In genomic region chr4:88732714-88733368, GRCh38 we compare ENCODE assay signal across 28 cellular contexts. TPM values are rescaled to one million over a fixed set of nuclear protein-coding genes. Genes with fewer than 3 reads are reported as not detected.
A peak's percentile ranks its signal among the peaks of the same experiment; 100 is the strongest.
DNase-seq lines count a peak whose midpoint lies in the region; ATAC-seq, FAIRE-seq and TF ChIP-seq lines count a peak whose summit lies in the region.
"Had no signal": no experiment of that assay in that cellular context is flagged by ENCODE, and none has a peak within 500 bp of the region (broad histone marks: within the 10 kb centered on the region; RNA-seq: fewer than 3 reads in every experiment).

No MANE protein-coding gene starts in this region.

- TF ChIP-seq RAD21 in HepG2 (CRISPR knock-in tag; IDR thresholded peaks at IDR 0.05): no peak

- no peak for TF ChIP-seq POLR2A in HepG2 (IDR thresholded peaks at IDR 0.05; ENCODE audit: insufficient read depth in 1 of 2, low read depth in 2 of 2, low read length in 2 of 2)

- no peak overlapping the region for H3K9ac ChIP-seq in HepG2 (ENCODE audit: insufficient read depth, low read depth, low read length)
- H3K9ac ChIP-seq: BLaER1 treated with 17β-estradiol and CSF1 and Interleukin-3, amounts not matched to agents 10 nM and 100 nM had no signal

- no peak for TF ChIP-seq EP300 in HepG2 (IDR thresholded peaks at IDR 0.05; ENCODE audit: low read depth in 2 of 2, low read length in 2 of 2)
- TF ChIP-seq EP300 in HepG2 (CRISPR knock-in tag; IDR thresholded peaks at IDR 0.05; ENCODE audit: borderline replicate concordance): no peak

- TF ChIP-seq CTCF in HepG2 (CRISPR knock-in tag; IDR thresholded peaks at IDR 0.05): no peak
- no peak for TF ChIP-seq CTCF in psoas muscle (IDR thresholded peaks at IDR 0.05)
- no peak for TF ChIP-seq CTCF in Caco-2 (IDR thresholded peaks at IDR 0.05; ENCODE audit: insufficient read depth in 1 of 2, low read depth in 1 of 2, low read length in 1 of 2, severe bottlenecking in 1 of 2, unreplicated experiment in 1 of 2)

- BruUV-seq in HepG2 (replicated peaks; lab: Mats Ljungman, UMichigan) (no TSS peak), Caco-2 (replicated peaks; lab: Mats Ljungman, UMichigan) (no TSS peak)

- DNase-seq in activated naive CD4-positive, alpha-beta T cell treated with anti-CD3 and anti-CD28 coated beads, Interleukin-2, amount 10 ng/mL, durations not matched to agents 7 days and 5 days: no peak
- no peak for DNase-seq in activated naive CD4-positive, alpha-beta T cell treated with Interleukin-2 at 50 U/mL for 16 hours
- DNase-seq in T-helper 17 cell (no peak), HepG2 (ENCODE audit: low spot score) (no peak), psoas muscle (no peak), amniotic stem cell (lab: John Stamatoyannopoulos, UW) (no peak), Caco-2 (no peak)
- DNase-seq: 8988T; ACHN; AML-193; BE2C; Calu3; CD4-positive, alpha-beta T cell; CD8-positive, alpha-beta memory T cell; DMS53; DMS79 treated with DMSO at 0.1 percent for 48 hours; GF-D8; H9; HFFc6 had no signal

- H3K9me3 ChIP-seq in T-helper 17 cell (ENCODE audit: control insufficient read depth, low read length, poor library complexity, severe bottlenecking) (no peaks in the 10 kb centered on the region), HepG2 (ENCODE audit: low read length) (no peaks in the 10 kb centered on the region), psoas muscle (no peaks in the 10 kb centered on the region), Caco-2 (no peaks in the 10 kb centered on the region)
- H3K9me3 ChIP-seq: A549; BE2C; BLaER1 treated with 17β-estradiol and CSF1 and Interleukin-3, amounts not matched to agents 10 nM and 100 nM had no signal

- no peaks in the 10 kb centered on the region for H3K79me2 ChIP-seq in HepG2 (ENCODE audit: insufficient read depth, low read length)

- no peak overlapping the region for H3K27ac ChIP-seq in HepG2 (ENCODE audit: extremely low read length, insufficient read depth, low read length)
- peak overlapping the region; percentile 2 for H3K27ac ChIP-seq in psoas muscle
- H3K27ac ChIP-seq: A549; BLaER1 treated with 17β-estradiol and CSF1 and Interleukin-3, amounts not matched to agents 10 nM and 100 nM had no signal

- H3K4me1 Mint-ChIP-seq in activated naive CD4-positive, alpha-beta T cell treated with anti-CD3 and anti-CD28 coated beads, Interleukin-2, amount 10 ng/mL, durations not matched to agents 7 days and 5 days: peaks cover 8% of the 10 kb centered on the region
- peaks cover 7% of the 10 kb centered on the region for H3K4me1 Mint-ChIP-seq in T-helper 17 cell
- H3K4me1 Mint-ChIP-seq in Caco-2 (ENCODE audit: low read depth, unreplicated experiment): peaks cover 7% of the 10 kb centered on the region

- no peaks in the 10 kb centered on the region for H4K20me1 ChIP-seq in HepG2 (ENCODE audit: insufficient read depth, low read length)

- CTCF ChIA-PET in activated naive CD4-positive, alpha-beta T cell treated with anti-CD3 and anti-CD28 coated beads, Interleukin-2, amount 10 ng/mL, durations not matched to agents 7 days and 5 days (lab: Charles Lee): no interaction called here
- CTCF ChIA-PET in HepG2 (lab: Yijun Ruan, JAX; ENCODE audit: low intra/inter-chr PET ratio, low total read pairs): no interaction called here
- CTCF ChIA-PET in Caco-2 (lab: Charles Lee): no interaction called here

- peaks cover 20 to 48% of the 10 kb centered on the region in 2 experiments for H3K36me3 ChIP-seq in HepG2 (replicated peaks in 1 of 2; ENCODE audit: control insufficient read depth in 1 of 2, insufficient read depth in 2 of 2, low read length in 2 of 2)
- peaks cover 6 to 73% of the 10 kb centered on the region in 2 donors for H3K36me3 ChIP-seq in psoas muscle (ENCODE audit: insufficient read depth in 1 of 2, low read depth in 1 of 2)
- no peaks in the 10 kb centered on the region for H3K36me3 ChIP-seq in Caco-2 (ENCODE audit: control insufficient read depth, insufficient read depth, low read length)

- H3K27me3 Mint-ChIP-seq in activated naive CD4-positive, alpha-beta T cell treated with anti-CD3 and anti-CD28 coated beads, Interleukin-2, amount 10 ng/mL, durations not matched to agents 7 days and 5 days: no peaks in the 10 kb centered on the region
- H3K27me3 Mint-ChIP-seq in T-helper 17 cell: no peaks in the 10 kb centered on the region
- H3K27me3 Mint-ChIP-seq in Caco-2 (ENCODE audit: insufficient read depth, unreplicated experiment): no peaks in the 10 kb centered on the region
- H3K27me3 Mint-ChIP-seq: CD4-positive, alpha-beta T cell; CD8-positive, alpha-beta memory T cell had no signal

- FAIRE-seq in HepG2 (lab: Jason Lieb, UNC): no peak
- FAIRE-seq: A549, GM12891, GM18507 had no signal

- intact Hi-C loops in HepG2 (cut with micrococcal nuclease; ENCODE audit: unreplicated experiment) (no loop called here), psoas muscle (cut with DNase I) (no loop called here), Caco-2 (cut with micrococcal nuclease; ENCODE audit: unreplicated experiment) (no loop called here)

- H3K9me3 Mint-ChIP-seq in activated naive CD4-positive, alpha-beta T cell treated with anti-CD3 and anti-CD28 coated beads, Interleukin-2, amount 10 ng/mL, durations not matched to agents 7 days and 5 days: no peaks in the 10 kb centered on the region
- no peaks in the 10 kb centered on the region for H3K9me3 Mint-ChIP-seq in Caco-2 (ENCODE audit: unreplicated experiment)
- H3K9me3 Mint-ChIP-seq: CD4-positive, alpha-beta T cell; CD8-positive, alpha-beta memory T cell; GM23338; H9; HFFc6 had no signal

- H3K36me3 Mint-ChIP-seq in activated naive CD4-positive, alpha-beta T cell treated with anti-CD3 and anti-CD28 coated beads, Interleukin-2, amount 10 ng/mL, durations not matched to agents 7 days and 5 days: peaks cover 62% of the 10 kb centered on the region
- H3K36me3 Mint-ChIP-seq in T-helper 17 cell (ENCODE audit: low read depth) (no peaks in the 10 kb centered on the region), Caco-2 (ENCODE audit: insufficient read depth, unreplicated experiment) (peaks cover under 1% of the 10 kb centered on the region)

- ATAC-seq in T-helper 17 cell (no peak), HepG2 (no peak), psoas muscle (no peak), HG02840 (IDR thresholded peaks at IDR 0.05; ENCODE audit: low FRiP score, unreplicated experiment) (no peak)
- ATAC-seq: A549, GM23338, HCT116 had no signal

- peak overlapping the region; percentile 33 for H3K27ac Mint-ChIP-seq in activated naive CD4-positive, alpha-beta T cell treated with anti-CD3 and anti-CD28 coated beads, Interleukin-2, amount 10 ng/mL, durations not matched to agents 7 days and 5 days
- H3K27ac Mint-ChIP-seq in T-helper 17 cell: peak overlapping the region; percentile 11
- H3K27ac Mint-ChIP-seq in Caco-2 (ENCODE audit: unreplicated experiment): no peak overlapping the region
- H3K27ac Mint-ChIP-seq: CD14-positive monocyte; CD4-positive, alpha-beta T cell; GM23338; HFFc6 had no signal

- H2AFZ ChIP-seq in HepG2 (ENCODE audit: low read length): no peak overlapping the region
- H2AFZ ChIP-seq: GM23338 had no signal

- H3K4me1 ChIP-seq in HepG2 (ENCODE audit: insufficient read depth, low read length) (no peaks in the 10 kb centered on the region), psoas muscle (peaks cover 57% of the 10 kb centered on the region), Caco-2 (no peaks in the 10 kb centered on the region; the same call in 1 of the 2 replicates)
- H3K4me1 ChIP-seq: A549 had no signal

- 96% methylated on average over 5 of the region's 5 CpGs for WGBS in HepG2 (ENCODE audit: low lambda C conversion rate)
- WGBS in psoas muscle, 3 donors: 94 to 97% (median 95%) methylated on average over 5 of the region's 5 CpGs

- H3K27me3 ChIP-seq in HepG2 (ENCODE audit: control insufficient read depth in 1 of 2, insufficient read depth in 2 of 2, low read length in 2 of 2) (no peaks in the 10 kb centered on the region), psoas muscle (ENCODE audit: insufficient read depth in 3 of 3, low read length in 2 of 3) (no peaks in the 10 kb centered on the region), Caco-2 (replicated peaks; ENCODE audit: control insufficient read depth, insufficient read depth, low read length) (no peaks in the 10 kb centered on the region)
- H3K27me3 ChIP-seq: BE2C; BLaER1 treated with 17β-estradiol and CSF1 and Interleukin-3, amounts not matched to agents 10 nM and 100 nM had no signal

- no peak overlapping the region for H3K4me2 ChIP-seq in HepG2 (ENCODE audit: low read depth, low read length)
- H3K4me2 ChIP-seq: A549; BLaER1 treated with 17β-estradiol and CSF1 and Interleukin-3, amounts not matched to agents 10 nM and 100 nM; GM23338 had no signal

- POLR2A ChIA-PET in HepG2 (lab: Yijun Ruan, JAX): no interaction called here
- POLR2A ChIA-PET in Caco-2 (lab: Charles Lee): no interaction called here

- in situ Hi-C loops in HepG2 (cut with HindIII; ENCODE audit: extremely low pct_ligation_motif_present, low pct_unique_long_range_greater_than_20kb): no loop called here

- H3K4me3 ChIP-seq in HepG2 (replicated peaks in 1 of 3; ENCODE audit: insufficient read depth in 1 of 3, low read depth in 2 of 3, low read length in 3 of 3) (no peak overlapping the region), psoas muscle (no peak overlapping the region), Caco-2 (ENCODE audit: low read depth, low read length) (no peak overlapping the region)
- H3K4me3 ChIP-seq: A549; BLaER1 treated with 17β-estradiol and CSF1 and Interleukin-3, amounts not matched to agents 10 nM and 100 nM; GM23338 had no signal

- no peak overlapping the region for H3K4me3 Mint-ChIP-seq in activated naive CD4-positive, alpha-beta T cell treated with anti-CD3 and anti-CD28 coated beads, Interleukin-2, amount 10 ng/mL, durations not matched to agents 7 days and 5 days
- H3K4me3 Mint-ChIP-seq in T-helper 17 cell (no peak overlapping the region), Caco-2 (ENCODE audit: unreplicated experiment) (no peak overlapping the region)
- H3K4me3 Mint-ChIP-seq: CD14-positive monocyte; CD4-positive, alpha-beta T cell; CD8-positive, alpha-beta memory T cell; GM23338; H9; HFFc6 had no signal

RNA-seq across cellular contexts. Expression of gene NAP1L5, which starts 35.2 kb away (rescaled TPM):
- total RNA-seq in T-helper 17 cell: 1 to 10 TPM; 8.6 to 9.2 TPM
- total RNA-seq in HepG2 (2016; rRNA removed; fragmentation: Illumina TruSeq; extraction: Trizol): 1.6 and 2.2 TPM in 2 replicates
- total RNA-seq in HepG2 (2016; cell fraction: cytosol; rRNA removed; fragmentation: Illumina TruSeq; extraction: Trizol; ENCODE audit: low read depth): 0.10 and 0.26 TPM in 2 replicates
- 1.6 and 2.0 TPM in 2 replicates for total RNA-seq in HepG2 (2016; cell fraction: insoluble cytoplasmic fraction; rRNA removed; fragmentation: Illumina TruSeq; extraction: Trizol)
- total RNA-seq in HepG2 (2016; cell fraction: membrane; rRNA removed; fragmentation: Illumina TruSeq; extraction: Trizol): 0.93 and 0.96 TPM in 2 replicates
- 0.56 and 0.59 TPM in 2 replicates for total RNA-seq in HepG2 (2016; cell fraction: nucleus; rRNA removed; fragmentation: Illumina TruSeq; extraction: Trizol)
- polyA plus RNA-seq in HepG2 (2011; rRNA removed): 0.84 and 1.3 TPM in 2 replicates
- polyA plus RNA-seq in HepG2 (2011; cell fraction: cytosol; rRNA removed): 0.63 and 1.1 TPM in 2 replicates
- 0.40 TPM in 1 of 2 replicates, not detected in the other for polyA plus RNA-seq in HepG2 (2011; cell fraction: nucleus; rRNA removed)
- 2.0 TPM in 2 replicates for polyA plus RNA-seq in HepG2 (2012)
- 0.28 and 0.31 TPM in 2 replicates for polyA plus RNA-seq in HepG2 (2016; cell fraction: cytosol; fragmentation: Illumina TruSeq; extraction: Trizol; ENCODE audit: low read depth)
- 3.4 and 4.3 TPM in 2 replicates for polyA plus RNA-seq in HepG2 (2016; cell fraction: insoluble cytoplasmic fraction; fragmentation: Illumina TruSeq; extraction: Trizol; ENCODE audit: low read depth)
- polyA plus RNA-seq in HepG2 (2016; cell fraction: membrane; fragmentation: Illumina TruSeq; extraction: Trizol; ENCODE audit: low read depth): 0.58 and 0.73 TPM in 2 replicates
- polyA plus RNA-seq in HepG2 (2016; cell fraction: nucleus; fragmentation: Illumina TruSeq; extraction: Trizol; ENCODE audit: insufficient read depth, low read depth): 1.4 and 1.7 TPM in 2 replicates
- 0.16 TPM in 1 of 2 replicates, not detected in the other for polyA minus RNA-seq in HepG2 (2011; rRNA and poly(A)+ RNA removed; ENCODE audit: low replicate concordance)
- 0.44 and 0.49 TPM in 2 replicates for polyA minus RNA-seq in HepG2 (2011; cell fraction: cytosol; rRNA and poly(A)+ RNA removed)
- 0.52 and 0.87 TPM in 2 replicates for polyA minus RNA-seq in HepG2 (2011; cell fraction: nucleus; rRNA and poly(A)+ RNA removed)
- total RNA-seq in psoas muscle: 1 to 10 TPM; 2.8 to 4.0 (median 3.8) TPM
- 1 to 10 TPM; 1.2 to 3.3 (median 1.3) TPM for polyA plus RNA-seq in psoas muscle
- total RNA-seq in Caco-2 (2022): not detected in 2 replicates
- total RNA-seq: Calu3, H4 had no signal
